1 cellular context compared by ENCODE assay signal in the genomic region with DNA sequence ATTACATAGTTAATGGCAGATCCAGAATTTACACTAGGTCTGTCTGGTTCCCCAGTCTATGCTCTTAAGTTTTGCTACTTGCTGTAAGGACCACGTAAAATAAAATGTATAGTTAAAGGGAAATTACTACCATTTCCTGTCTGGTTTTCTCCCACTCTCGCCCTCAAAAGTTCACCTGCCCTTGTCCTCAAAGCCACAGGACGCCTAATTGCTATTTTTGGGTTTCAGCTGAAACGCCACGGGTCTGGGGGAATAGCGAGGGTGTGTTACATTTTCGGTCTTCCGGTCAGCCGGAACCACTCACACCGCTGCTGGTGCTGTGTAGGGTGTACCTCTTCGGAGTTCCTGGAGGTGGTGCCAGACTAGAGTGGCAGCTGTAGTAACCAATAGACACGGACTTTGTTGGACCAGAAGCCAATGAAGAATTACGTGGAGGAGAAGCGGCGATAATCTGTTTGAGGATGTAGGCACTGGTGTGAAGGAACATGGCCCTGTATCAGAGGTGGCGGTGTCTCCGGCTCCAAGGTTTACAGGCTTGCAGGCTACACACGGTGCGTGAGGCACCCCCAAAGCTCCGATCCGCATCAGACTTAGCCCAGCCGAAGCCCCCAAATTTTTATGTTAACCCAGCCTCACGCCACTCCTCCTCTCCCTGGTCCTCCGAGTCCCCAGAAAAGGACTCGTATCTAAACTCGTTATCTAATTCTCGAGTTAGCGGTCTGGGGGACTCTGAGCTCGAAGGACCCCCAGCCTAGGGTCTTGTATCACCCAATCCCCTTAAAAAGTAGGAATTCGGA.
A peak's percentile ranks its signal among the peaks of the same experiment; 100 is the strongest.
TF ChIP-seq lines count a peak whose summit lies in the region.

A gene with protein sequence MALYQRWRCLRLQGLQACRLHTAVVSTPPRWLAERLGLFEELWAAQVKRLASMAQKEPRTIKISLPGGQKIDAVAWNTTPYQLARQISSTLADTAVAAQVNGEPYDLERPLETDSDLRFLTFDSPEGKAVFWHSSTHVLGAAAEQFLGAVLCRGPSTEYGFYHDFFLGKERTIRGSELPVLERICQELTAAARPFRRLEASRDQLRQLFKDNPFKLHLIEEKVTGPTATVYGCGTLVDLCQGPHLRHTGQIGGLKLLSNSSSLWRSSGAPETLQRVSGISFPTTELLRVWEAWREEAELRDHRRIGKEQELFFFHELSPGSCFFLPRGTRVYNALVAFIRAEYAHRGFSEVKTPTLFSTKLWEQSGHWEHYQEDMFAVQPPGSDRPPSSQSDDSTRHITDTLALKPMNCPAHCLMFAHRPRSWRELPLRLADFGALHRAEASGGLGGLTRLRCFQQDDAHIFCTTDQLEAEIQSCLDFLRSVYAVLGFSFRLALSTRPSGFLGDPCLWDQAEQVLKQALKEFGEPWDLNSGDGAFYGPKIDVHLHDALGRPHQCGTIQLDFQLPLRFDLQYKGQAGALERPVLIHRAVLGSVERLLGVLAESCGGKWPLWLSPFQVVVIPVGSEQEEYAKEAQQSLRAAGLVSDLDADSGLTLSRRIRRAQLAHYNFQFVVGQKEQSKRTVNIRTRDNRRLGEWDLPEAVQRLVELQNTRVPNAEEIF (plus strand): TSS at position 454 of the 797 bp plus-strand sequence. CDS start 32 bp downstream, at position 486.

TF ChIP-seq in A549, 52 proteins besides CTCF, POLR2A, EP300 and RAD21 (continued from another document):
- TF ChIP-seq, protein P1, sequence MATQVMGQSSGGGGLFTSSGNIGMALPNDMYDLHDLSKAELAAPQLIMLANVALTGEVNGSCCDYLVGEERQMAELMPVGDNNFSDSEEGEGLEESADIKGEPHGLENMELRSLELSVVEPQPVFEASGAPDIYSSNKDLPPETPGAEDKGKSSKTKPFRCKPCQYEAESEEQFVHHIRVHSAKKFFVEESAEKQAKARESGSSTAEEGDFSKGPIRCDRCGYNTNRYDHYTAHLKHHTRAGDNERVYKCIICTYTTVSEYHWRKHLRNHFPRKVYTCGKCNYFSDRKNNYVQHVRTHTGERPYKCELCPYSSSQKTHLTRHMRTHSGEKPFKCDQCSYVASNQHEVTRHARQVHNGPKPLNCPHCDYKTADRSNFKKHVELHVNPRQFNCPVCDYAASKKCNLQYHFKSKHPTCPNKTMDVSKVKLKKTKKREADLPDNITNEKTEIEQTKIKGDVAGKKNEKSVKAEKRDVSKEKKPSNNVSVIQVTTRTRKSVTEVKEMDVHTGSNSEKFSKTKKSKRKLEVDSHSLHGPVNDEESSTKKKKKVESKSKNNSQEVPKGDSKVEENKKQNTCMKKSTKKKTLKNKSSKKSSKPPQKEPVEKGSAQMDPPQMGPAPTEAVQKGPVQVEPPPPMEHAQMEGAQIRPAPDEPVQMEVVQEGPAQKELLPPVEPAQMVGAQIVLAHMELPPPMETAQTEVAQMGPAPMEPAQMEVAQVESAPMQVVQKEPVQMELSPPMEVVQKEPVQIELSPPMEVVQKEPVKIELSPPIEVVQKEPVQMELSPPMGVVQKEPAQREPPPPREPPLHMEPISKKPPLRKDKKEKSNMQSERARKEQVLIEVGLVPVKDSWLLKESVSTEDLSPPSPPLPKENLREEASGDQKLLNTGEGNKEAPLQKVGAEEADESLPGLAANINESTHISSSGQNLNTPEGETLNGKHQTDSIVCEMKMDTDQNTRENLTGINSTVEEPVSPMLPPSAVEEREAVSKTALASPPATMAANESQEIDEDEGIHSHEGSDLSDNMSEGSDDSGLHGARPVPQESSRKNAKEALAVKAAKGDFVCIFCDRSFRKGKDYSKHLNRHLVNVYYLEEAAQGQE (IDR thresholded peaks at IDR 0.05): 0 out of 2 replicates have a peak, but pooled peaks have one; percentile 13
- peak; percentile 61; the same call in 1 of the 2 replicates for TF ChIP-seq GATA3 (IDR thresholded peaks at IDR 0.05; ENCODE audit: borderline replicate concordance)
- TF ChIP-seq SREBF2 (IDR thresholded peaks at IDR 0.05): no peak
- TF ChIP-seq ZC3H11A (IDR thresholded peaks at IDR 0.05): peak; percentile 13; the same call in 1 of the 2 replicates
- peak; percentile 45 to 93; a peak in 3 of 5 replicates for TF ChIP-seq JUN (IDR thresholded peaks at IDR 0.05)
- TF ChIP-seq, protein P2, sequence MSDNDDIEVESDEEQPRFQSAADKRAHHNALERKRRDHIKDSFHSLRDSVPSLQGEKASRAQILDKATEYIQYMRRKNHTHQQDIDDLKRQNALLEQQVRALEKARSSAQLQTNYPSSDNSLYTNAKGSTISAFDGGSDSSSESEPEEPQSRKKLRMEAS (IDR thresholded peaks at IDR 0.05): peak; percentile 93
